Comparison of ENCODE assay signal across 2 cellular contexts in the genomic region with DNA sequence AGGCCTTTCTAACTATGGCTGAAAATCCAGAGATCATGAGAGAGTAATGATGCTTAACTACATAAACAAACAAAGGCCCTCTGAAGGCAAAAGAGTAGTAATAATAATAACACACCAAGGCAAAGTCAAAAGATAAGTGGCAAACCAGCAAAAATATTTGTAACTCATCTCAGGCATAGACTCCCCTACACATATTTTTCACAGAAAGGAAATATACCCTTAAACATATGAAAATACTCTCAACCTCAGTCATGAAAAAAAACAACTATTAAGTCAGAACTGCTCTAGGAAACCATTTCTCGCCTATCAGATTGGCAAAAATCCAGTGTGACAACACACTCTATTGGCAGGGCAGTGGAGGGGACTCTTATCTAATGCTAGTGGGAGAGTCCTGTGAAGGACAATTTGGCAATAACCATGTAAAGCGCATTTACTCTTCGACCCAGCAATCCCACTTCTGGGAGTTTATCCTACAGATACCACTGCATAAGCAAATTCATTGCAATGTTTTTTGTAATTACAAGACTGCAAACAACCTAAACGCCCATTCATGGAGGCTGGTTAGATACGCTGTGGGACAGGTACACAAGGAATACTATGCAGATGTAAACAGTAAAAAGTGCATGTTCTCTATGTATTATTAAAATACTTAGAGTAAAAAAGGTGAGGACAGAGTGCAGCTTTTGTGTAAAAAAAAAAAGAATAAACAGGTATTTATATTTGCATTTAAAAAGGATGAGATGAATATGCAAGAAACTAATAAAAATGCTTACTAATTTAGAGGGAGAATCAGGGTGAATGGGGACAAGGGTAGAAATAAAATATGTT.
TF ChIP-seq lines count a peak whose summit lies in the region.

No MANE protein-coding gene starts in this region.

TF ChIP-seq in K562, 482 proteins besides CTCF, POLR2A, EP300 and RAD21 (continued from another document):
- TF ChIP-seq SIN3B (IDR thresholded peaks at IDR 0.05; ENCODE audit: low read depth) (no peak), JUND (IDR thresholded peaks at IDR 0.05; ENCODE audit: borderline replicate concordance, low read depth, low read length) (peak; percentile 58; the same call in 1 of the 2 replicates), JUND (tag; IDR thresholded peaks at IDR 0.05; ENCODE audit: borderline replicate concordance, low read depth, low read length) (peak; percentile 74; the same call in 1 of the 3 replicates), MBD2 (IDR thresholded peaks at IDR 0.05; ENCODE audit: borderline replicate concordance, low read depth) (no peak), ZNF766 (CRISPR knock-in tag; conservative IDR thresholded peaks at IDR 0.05) (peak; percentile 93), MYNN (IDR thresholded peaks at IDR 0.05) (peak; percentile 99), MYNN (CRISPR knock-in tag; IDR thresholded peaks at IDR 0.05) (peak; percentile 93), CEBPB (tag; IDR thresholded peaks at IDR 0.05) (peak; percentile 92), GATA2 (CRISPR knock-in tag; IDR thresholded peaks at IDR 0.05) (peak; percentile 41; the same call in 1 of the 2 replicates), ZNF197 (CRISPR knock-in tag; IDR thresholded peaks at IDR 0.05; ENCODE audit: low read depth) (0 out of 2 replicates have a peak, but pooled peaks have one; percentile 55), ATF1 (CRISPR knock-in tag; IDR thresholded peaks at IDR 0.05) (no peak), ATF1 (tag; IDR thresholded peaks at IDR 0.05) (peak; percentile 48; the same call in 1 of the 2 replicates), BMI1 (IDR thresholded peaks at IDR 0.05; ENCODE audit: low read length) (peak; percentile 66; the same call in 1 of the 2 replicates), NFIC (IDR thresholded peaks at IDR 0.05) (peak; percentile 94), PML (IDR thresholded peaks at IDR 0.05; ENCODE audit: low read length) (no peak), ARID1B (IDR thresholded peaks at IDR 0.05) (peak; percentile 57; the same call in 1 of the 2 replicates), SP1 (CRISPR knock-in tag; IDR thresholded peaks at IDR 0.05) (0 out of 2 replicates have a peak, but pooled peaks have one; percentile 17)
- TF ChIP-seq, protein P1, sequence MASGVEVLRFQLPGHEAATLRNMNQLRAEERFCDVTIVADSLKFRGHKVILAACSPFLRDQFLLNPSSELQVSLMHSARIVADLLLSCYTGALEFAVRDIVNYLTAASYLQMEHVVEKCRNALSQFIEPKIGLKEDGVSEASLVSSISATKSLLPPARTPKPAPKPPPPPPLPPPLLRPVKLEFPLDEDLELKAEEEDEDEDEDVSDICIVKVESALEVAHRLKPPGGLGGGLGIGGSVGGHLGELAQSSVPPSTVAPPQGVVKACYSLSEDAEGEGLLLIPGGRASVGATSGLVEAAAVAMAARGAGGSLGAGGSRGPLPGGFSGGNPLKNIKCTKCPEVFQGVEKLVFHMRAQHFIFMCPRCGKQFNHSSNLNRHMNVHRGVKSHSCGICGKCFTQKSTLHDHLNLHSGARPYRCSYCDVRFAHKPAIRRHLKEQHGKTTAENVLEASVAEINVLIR (CRISPR knock-in tag; IDR thresholded peaks at IDR 0.05): no peak

TF ChIP-seq in HepG2, 621 proteins besides CTCF, POLR2A, EP300 and RAD21 (continued from another document):
- TF ChIP-seq, protein P2, sequence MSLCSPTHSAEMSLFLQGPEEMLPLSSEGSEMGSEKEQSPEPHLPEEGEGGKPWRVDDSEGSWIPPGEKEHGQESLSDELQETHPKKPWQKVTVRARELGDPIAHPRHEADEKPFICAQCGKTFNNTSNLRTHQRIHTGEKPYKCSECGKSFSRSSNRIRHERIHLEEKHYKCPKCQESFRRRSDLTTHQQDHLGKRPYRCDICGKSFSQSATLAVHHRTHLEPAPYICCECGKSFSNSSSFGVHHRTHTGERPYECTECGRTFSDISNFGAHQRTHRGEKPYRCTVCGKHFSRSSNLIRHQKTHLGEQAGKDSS (CRISPR knock-in tag; IDR thresholded peaks at IDR 0.05; ENCODE audit: borderline replicate concordance, low read depth): no peak
- TF ChIP-seq HNRNPL (IDR thresholded peaks at IDR 0.05; ENCODE audit: low read depth, low read length) (no peak), ZNF431 (CRISPR knock-in tag; IDR thresholded peaks at IDR 0.05; ENCODE audit: borderline replicate concordance, low read depth) (no peak)
